8 cellular contexts compared by ENCODE assay signal in genomic region chr17:42675984-42676423, GRCh38. TPM values are rescaled to one million over a fixed set of nuclear protein-coding genes. Genes with fewer than 3 reads are reported as not detected.
DNase-seq lines count a peak whose midpoint lies in the region; ATAC-seq and TF ChIP-seq lines count a peak whose summit lies in the region.

No MANE protein-coding gene starts in this region.

- H3K4me3 ChIP-seq in SJCRH30 (peak overlapping the region; percentile 88), mucosa of stomach (ENCODE audit: low read length) (peak overlapping the region; percentile 92)

- peaks cover under 1% of the 10 kb centered on the region; the same call in 1 of the 2 replicates for H3K36me3 ChIP-seq in SJCRH30
- peaks cover 13% of the 10 kb centered on the region for H3K36me3 ChIP-seq in mucosa of stomach (ENCODE audit: control insufficient read depth, insufficient read depth, low read length)

- peak overlapping the region; percentile 73 for H3K4me3 Mint-ChIP-seq in activated naive CD4-positive, alpha-beta T cell treated with anti-CD3 and anti-CD28 coated beads, Interleukin-2, amount 10 ng/mL, durations not matched to agents 7 days and 5 days
- H3K4me3 Mint-ChIP-seq in endothelial cell (ENCODE audit: unreplicated experiment), result peak overlapping the region; percentile 89

- TF ChIP-seq CTCF in endothelial cell (IDR thresholded peaks at IDR 0.05; ENCODE audit: unreplicated experiment), result no peak

- no peak for ATAC-seq in HG03521 (IDR thresholded peaks at IDR 0.05; ENCODE audit: unreplicated experiment)

- peaks cover 75% of the 10 kb centered on the region for H3K27me3 Mint-ChIP-seq in activated naive CD4-positive, alpha-beta T cell treated with anti-CD3 and anti-CD28 coated beads, Interleukin-2, amount 10 ng/mL, durations not matched to agents 7 days and 5 days
- peaks cover 18% of the 10 kb centered on the region for H3K27me3 Mint-ChIP-seq in endothelial cell (ENCODE audit: unreplicated experiment)

- CTCF ChIA-PET in activated naive CD4-positive, alpha-beta T cell treated with anti-CD3 and anti-CD28 coated beads, Interleukin-2, amount 10 ng/mL, durations not matched to agents 7 days and 5 days (lab: Charles Lee), result interaction anchor here (0.6 to 6.0 kb wide), 2 partner anchors 11 to 98 kb away, joined by 3 to 61 read pairs; partner anchors contain the start of gene PSMC3IP

- peaks cover 2% of the 10 kb centered on the region for H3K36me3 Mint-ChIP-seq in activated naive CD4-positive, alpha-beta T cell treated with anti-CD3 and anti-CD28 coated beads, Interleukin-2, amount 10 ng/mL, durations not matched to agents 7 days and 5 days
- H3K36me3 Mint-ChIP-seq in endothelial cell (ENCODE audit: low read depth, unreplicated experiment), result peaks cover 12% of the 10 kb centered on the region

- H3K9me3 Mint-ChIP-seq in activated naive CD4-positive, alpha-beta T cell treated with anti-CD3 and anti-CD28 coated beads, Interleukin-2, amount 10 ng/mL, durations not matched to agents 7 days and 5 days, result no peaks in the 10 kb centered on the region
- no peaks in the 10 kb centered on the region for H3K9me3 Mint-ChIP-seq in endothelial cell (ENCODE audit: unreplicated experiment)

- H3K27ac ChIP-seq in SJCRH30, result peak overlapping the region; percentile 32; the same call in 1 of the 2 replicates

- peak; percentile 49 for DNase-seq in activated naive CD4-positive, alpha-beta T cell treated with anti-CD3 and anti-CD28 coated beads, Interleukin-2, amount 10 ng/mL, durations not matched to agents 7 days and 5 days
- DNase-seq in activated naive CD4-positive, alpha-beta T cell (lab: John Stamatoyannopoulos, UW), result no peak
- DNase-seq in SJCRH30 (peak; percentile 61 to 64), endothelial cell (ENCODE audit: low spot score) (peak; percentile 43), NCI-H2171 treated with DMSO at 0.1 percent for 48 hours (lab: John Stamatoyannopoulos, UW) (no peak), NCI-H2029 (lab: John Stamatoyannopoulos, UW) (no peak)

- no peaks in the 10 kb centered on the region for H3K27me3 ChIP-seq in SJCRH30
- no peaks in the 10 kb centered on the region for H3K27me3 ChIP-seq in mucosa of stomach (ENCODE audit: control insufficient read depth, insufficient read depth, low read length)

- no peak overlapping the region for H3K27ac Mint-ChIP-seq in activated naive CD4-positive, alpha-beta T cell treated with anti-CD3 and anti-CD28 coated beads, Interleukin-2, amount 10 ng/mL, durations not matched to agents 7 days and 5 days
- no peak overlapping the region for H3K27ac Mint-ChIP-seq in endothelial cell (ENCODE audit: unreplicated experiment)

- H3K9ac ChIP-seq in mucosa of stomach (ENCODE audit: low read length), result peak overlapping the region; percentile 93

- no peaks in the 10 kb centered on the region for H3K9me3 ChIP-seq in SJCRH30 (replicated peaks)
- H3K9me3 ChIP-seq in mucosa of stomach (ENCODE audit: control insufficient read depth, low read length), result no peaks in the 10 kb centered on the region

- H3K4me1 ChIP-seq in SJCRH30 (peaks cover 10% of the 10 kb centered on the region; the same call in 1 of the 2 replicates), mucosa of stomach (ENCODE audit: control insufficient read depth, insufficient read depth, low read length) (peaks cover 46% of the 10 kb centered on the region)

- H3K4me1 Mint-ChIP-seq in activated naive CD4-positive, alpha-beta T cell treated with anti-CD3 and anti-CD28 coated beads, Interleukin-2, amount 10 ng/mL, durations not matched to agents 7 days and 5 days, result peaks cover 56% of the 10 kb centered on the region
- H3K4me1 Mint-ChIP-seq in endothelial cell (ENCODE audit: unreplicated experiment), result peaks cover 22% of the 10 kb centered on the region

RNA-seq across cellular contexts. Expression of gene PLEKHH3, which starts 0.8 kb away (rescaled TPM):
- total RNA-seq in SJCRH30 (2014; rRNA removed; shearing (Covaris generic)), result 10.9 and 13.7 TPM in 2 replicates
- 25.2 TPM for total RNA-seq in endothelial cell (ENCODE audit: unreplicated experiment)

RNA-seq across cellular contexts. Expression of gene CCR10, which starts 5.6 kb away (rescaled TPM):
- 0.99 and 1.0 TPM in 2 replicates for total RNA-seq in SJCRH30 (2014; rRNA removed; shearing (Covaris generic))
- total RNA-seq in endothelial cell (ENCODE audit: unreplicated experiment), result 1.2 TPM

RNA-seq across cellular contexts. Expression of gene CNTNAP1, which starts 6.3 kb away (rescaled TPM):
- total RNA-seq in SJCRH30 (2014; rRNA removed; shearing (Covaris generic)), result 4.0 and 5.0 TPM in 2 replicates
- 8.9 TPM for total RNA-seq in endothelial cell (ENCODE audit: unreplicated experiment)

RNA-seq across cellular contexts. Expression of gene TUBG2, which starts 16.9 kb away (rescaled TPM):
- 6.2 and 10.4 TPM in 2 replicates for total RNA-seq in SJCRH30 (2014; rRNA removed; shearing (Covaris generic))
- total RNA-seq in endothelial cell (ENCODE audit: unreplicated experiment), result 19.7 TPM

Comparison
In these comparisons a context has a peak if more than half of its experiments do, and no peak if none do; other contexts are left out.
1. DNase-seq: peak in activated naive CD4-positive, alpha-beta T cell treated with anti-CD3 and anti-CD28 coated beads, Interleukin-2, amount 10 ng/mL, durations not matched to agents 7 days and 5 days (single experiment), SJCRH30 (2 of 2) and endothelial cell (single experiment); none in activated naive CD4-positive, alpha-beta T cell (0 of 4), NCI-H2171 treated with DMSO at 0.1 percent for 48 hours (single experiment) and NCI-H2029 (single experiment).